10 cellular contexts compared by ENCODE assay signal in genomic region chr10:11737258-11738032, GRCh38. TPM values are rescaled to one million over a fixed set of nuclear protein-coding genes. Genes with fewer than 3 reads are reported as not detected.
DNase-seq lines count a peak whose midpoint lies in the region; ATAC-seq and TF ChIP-seq lines count a peak whose summit lies in the region.
"Not testable (repeated sequence)": the region's sequence is repeated elsewhere in the genome, so short reads cannot be mapped to it uniquely, and the experiment has no call there.
"Had no signal": no experiment of that assay in that cellular context is flagged by ENCODE, and none has a peak within 500 bp of the region (broad histone marks: within the 10 kb centered on the region; RNA-seq: fewer than 3 reads in every experiment).

No MANE protein-coding gene starts in this region.

- not testable (repeated sequence) for H3K4me1 ChIP-seq in CD4-positive, alpha-beta memory T cell (ENCODE audit: insufficient read depth, low read length); HUES48 (ENCODE audit: control insufficient read depth, insufficient read depth, low read length); esophagus (ENCODE audit: control insufficient read depth in 2 of 2, insufficient read depth in 2 of 2, low read length in 1 of 2)

- H3K27ac ChIP-seq in CD4-positive, alpha-beta memory T cell (ENCODE audit: low read depth, low read length); HUES48 (ENCODE audit: low read depth, low read length): not testable (repeated sequence)
- peak overlapping the region; percentile 39 to 70 for H3K27ac ChIP-seq in esophagus (ENCODE audit: low read depth in 2 of 2, low read length in 1 of 2)

- peaks cover 12 to 13% of the 10 kb centered on the region in 2 donors for H3K27me3 Mint-ChIP-seq in CD4-positive, alpha-beta memory T cell
- H3K27me3 Mint-ChIP-seq in T-helper 17 cell: peaks cover 19% of the 10 kb centered on the region
- not testable (repeated sequence) for H3K27me3 Mint-ChIP-seq in activated naive CD8-positive, alpha-beta T cell; stimulated activated memory B cell treated with anti-CD40 and anti-IgM and Interleukin-4, amounts not matched to agents 10 μg/mL and 1 μg/mL and 100 μg/mL, for 72 hours
- H3K27me3 Mint-ChIP-seq in immature natural killer cell (ENCODE audit: low read depth in 3 of 3): peaks cover 0 to 11% (median 6%) of the 10 kb centered on the region in 3 donors
- peaks cover 8 to 16% of the 10 kb centered on the region in 2 donors for H3K27me3 Mint-ChIP-seq in natural killer cell (ENCODE audit: low read depth in 2 of 2)

- not testable (repeated sequence) for ATAC-seq in T-helper 17 cell; natural killer cell; stimulated activated memory B cell treated with anti-CD40 and anti-IgM and Interleukin-4, amounts not matched to agents 10 μg/mL and 1 μg/mL and 100 μg/mL, for 72 hours

- H3K4me3 Mint-ChIP-seq in CD4-positive, alpha-beta memory T cell: peak overlapping the region in 6 of 8 donors; percentile 62 to 83 (median 72)
- H3K4me3 Mint-ChIP-seq in T-helper 17 cell (peak overlapping the region; percentile 82), immature natural killer cell (peak overlapping the region in 4 of 5 donors; percentile 27 to 73 (median 62)), natural killer cell (peak overlapping the region; percentile 83)
- H3K4me3 Mint-ChIP-seq in activated naive CD8-positive, alpha-beta T cell: peak overlapping the region; percentile 79
- peak overlapping the region; percentile 68 for H3K4me3 Mint-ChIP-seq in stimulated activated memory B cell treated with anti-CD40 and anti-IgM and Interleukin-4, amounts not matched to agents 10 μg/mL and 1 μg/mL and 100 μg/mL, for 72 hours

- H3K36me3 Mint-ChIP-seq in CD4-positive, alpha-beta memory T cell; T-helper 17 cell (ENCODE audit: low read depth); activated naive CD8-positive, alpha-beta T cell; immature natural killer cell; natural killer cell; stimulated activated memory B cell treated with anti-CD40 and anti-IgM and Interleukin-4, amounts not matched to agents 10 μg/mL and 1 μg/mL and 100 μg/mL, for 72 hours: not testable (repeated sequence)

- H3K9me3 ChIP-seq in CD4-positive, alpha-beta memory T cell (ENCODE audit: control insufficient read depth in 1 of 2, low read length in 2 of 2); HUES48 (ENCODE audit: control insufficient read depth, insufficient read depth, low read length); T-helper 17 cell (ENCODE audit: control insufficient read depth, low read length, poor library complexity, severe bottlenecking); esophagus (ENCODE audit: control insufficient read depth in 2 of 2, insufficient read depth in 1 of 2, low read depth in 1 of 2, low read length in 1 of 2): not testable (repeated sequence)

- DNase-seq in CD4-positive, alpha-beta memory T cell; T-helper 17 cell; immature natural killer cell; natural killer cell: not testable (repeated sequence)

- CTCF ChIA-PET in CD4-positive, alpha-beta memory T cell (lab: Charles Lee; ENCODE audit: partially characterized antibody): not testable (repeated sequence)

- not testable (repeated sequence) for H3K9me3 Mint-ChIP-seq in CD4-positive, alpha-beta memory T cell; activated naive CD8-positive, alpha-beta T cell (ENCODE audit: low read depth); immature natural killer cell; natural killer cell; stimulated activated memory B cell treated with anti-CD40 and anti-IgM and Interleukin-4, amounts not matched to agents 10 μg/mL and 1 μg/mL and 100 μg/mL, for 72 hours

- not testable (repeated sequence) for H3K27me3 ChIP-seq in CD4-positive, alpha-beta memory T cell (ENCODE audit: insufficient read depth, low read length); HUES48 (ENCODE audit: control insufficient read depth, insufficient read depth, low read length); esophagus (ENCODE audit: control insufficient read depth in 1 of 2, insufficient read depth in 2 of 2, low read length in 2 of 2)

- intact Hi-C loops in CD4-positive, alpha-beta memory T cell (cut with micrococcal nuclease); natural killer cell (cut with micrococcal nuclease): not testable (repeated sequence)

- peak overlapping the region in 3 of 7 donors; percentile 63 to 88 (median 78) for H3K27ac Mint-ChIP-seq in CD4-positive, alpha-beta memory T cell
- H3K27ac Mint-ChIP-seq in T-helper 17 cell (peak overlapping the region; percentile 70), immature natural killer cell (peak overlapping the region in 1 of 6 donors; percentile 30), natural killer cell (peak overlapping the region; percentile 21 to 27)
- H3K27ac Mint-ChIP-seq in activated naive CD8-positive, alpha-beta T cell: peak overlapping the region; percentile 54
- peak overlapping the region; percentile 54 for H3K27ac Mint-ChIP-seq in stimulated activated memory B cell treated with anti-CD40 and anti-IgM and Interleukin-4, amounts not matched to agents 10 μg/mL and 1 μg/mL and 100 μg/mL, for 72 hours

- H3K4me1 Mint-ChIP-seq in CD4-positive, alpha-beta memory T cell: peaks cover 4 to 19% (median 6%) of the 10 kb centered on the region in 4 donors
- H3K4me1 Mint-ChIP-seq in T-helper 17 cell: peaks cover 11% of the 10 kb centered on the region
- H3K4me1 Mint-ChIP-seq in activated naive CD8-positive, alpha-beta T cell (ENCODE audit: low read depth): peaks cover 11% of the 10 kb centered on the region
- H3K4me1 Mint-ChIP-seq in immature natural killer cell: peaks cover 10 to 11% of the 10 kb centered on the region in 2 donors
- H3K4me1 Mint-ChIP-seq in natural killer cell: peaks cover 7 to 17% of the 10 kb centered on the region in 2 donors
- H3K4me1 Mint-ChIP-seq in stimulated activated memory B cell treated with anti-CD40 and anti-IgM and Interleukin-4, amounts not matched to agents 10 μg/mL and 1 μg/mL and 100 μg/mL, for 72 hours: not testable (repeated sequence)

- H3K9ac ChIP-seq in HUES48 (ENCODE audit: low read depth, low read length): peak overlapping the region; percentile 51; the same call in 1 of the 2 replicates

- POLR2A ChIA-PET in CD4-positive, alpha-beta memory T cell (lab: Charles Lee; ENCODE audit: partially characterized antibody): interaction anchor here (0.8 kb wide), 1 partner anchor 20 kb away, joined by 3 read pairs; no protein-coding TSS in a partner anchor

- WGBS in esophagus, 2 donors: 51 to 65% methylated on average over 25 to 27 of the region's 27 CpGs

- H3K36me3 ChIP-seq in CD4-positive, alpha-beta memory T cell (ENCODE audit: insufficient read depth, low read length); HUES48 (ENCODE audit: control insufficient read depth, insufficient read depth, low read length); esophagus (ENCODE audit: control insufficient read depth in 2 of 2, insufficient read depth in 2 of 2, low read length in 1 of 2): not testable (repeated sequence)

- not testable (repeated sequence) for TF ChIP-seq CTCF in natural killer cell (IDR thresholded peaks at IDR 0.05)

- not testable (repeated sequence) for H3K4me3 ChIP-seq in CD4-positive, alpha-beta memory T cell (ENCODE audit: low read length in 2 of 2)
- peak overlapping the region; percentile 46 for H3K4me3 ChIP-seq in HUES48 (ENCODE audit: low read depth, low read length)
- peak overlapping the region in 1 of 2 donors; percentile 28 for H3K4me3 ChIP-seq in esophagus (ENCODE audit: low read depth in 1 of 2, low read length in 2 of 2)

RNA-seq across cellular contexts. Expression of gene ECHDC3, which starts 4.7 kb away (rescaled TPM):
- total RNA-seq in CD4-positive, alpha-beta memory T cell: under 1 TPM; 0.47 to 0.49 TPM
- under 1 TPM in 1 of 2 donors, not detected in 1; 0.14 TPM for polyA plus RNA-seq in CD4-positive, alpha-beta memory T cell
- total RNA-seq in T-helper 17 cell: under 1 TPM in 1 of 2 donors, not detected in 1; 0.72 TPM
- polyA plus RNA-seq in esophagus: 10 to 100 TPM; 23.7 to 36.5 TPM
- under 1 TPM; 0.58 to 0.77 (median 0.71) TPM for polyA plus RNA-seq in immature natural killer cell
- total RNA-seq in natural killer cell: 1 to 10 TPM in 1 of 3 donors, under 1 TPM in 1, not detected in 1; 0.38 to 4.8 TPM
- total RNA-seq: M059J, OCI-LY7 had no signal
